In genomic region chr7:2845193-2845592, GRCh38 we compare ENCODE assay signal across 8 cellular contexts. TPM values are rescaled to one million over a fixed set of nuclear protein-coding genes. Genes with fewer than 3 reads are reported as not detected.
A peak's percentile ranks its signal among the peaks of the same experiment; 100 is the strongest.
DNase-seq lines count a peak whose midpoint lies in the region; ATAC-seq and TF ChIP-seq lines count a peak whose summit lies in the region.

No MANE protein-coding gene starts in this region.

- no peak overlapping the region for H2AFZ ChIP-seq in H9 (ENCODE audit: low read length)

- H3K56ac ChIP-seq in H9 (ENCODE audit: insufficient read length, low read depth, low read length), result no peak overlapping the region

- H4K8ac ChIP-seq in H9 (replicated peaks; ENCODE audit: insufficient read length, low read depth, low read length), result no peak overlapping the region

- no peak overlapping the region for H3K9ac ChIP-seq in H9 (ENCODE audit: extremely low read depth, insufficient read length, low read length)

- H3K27me3 Mint-ChIP-seq in CD4-positive, CD25-positive, alpha-beta regulatory T cell, result no peaks in the 10 kb centered on the region
- no peaks in the 10 kb centered on the region for H3K27me3 Mint-ChIP-seq in H9 (ENCODE audit: low read depth)
- H3K27me3 Mint-ChIP-seq in activated naive CD8-positive, alpha-beta T cell, result no peaks in the 10 kb centered on the region
- H3K27me3 Mint-ChIP-seq in naive thymus-derived CD8-positive, alpha-beta T cell, result no peaks in the 10 kb centered on the region

- peak overlapping the region; percentile 88 to 96 (median 92) for H3K4me3 Mint-ChIP-seq in CD4-positive, CD25-positive, alpha-beta regulatory T cell
- peak overlapping the region; percentile 3 to 78; a peak in 3 of 5 replicates for H3K4me3 Mint-ChIP-seq in H9
- H3K4me3 Mint-ChIP-seq in activated naive CD8-positive, alpha-beta T cell, result peak overlapping the region; percentile 86
- H3K4me3 Mint-ChIP-seq in naive thymus-derived CD8-positive, alpha-beta T cell, result peak overlapping the region; percentile 61 to 97 (median 92)

- H3K79me2 ChIP-seq in H9 (ENCODE audit: insufficient read depth, low read length), result peaks cover 25% of the 10 kb centered on the region

- H3K4me1 Mint-ChIP-seq in CD4-positive, CD25-positive, alpha-beta regulatory T cell, result peaks cover 2 to 46% (median 27%) of the 10 kb centered on the region in 4 donors
- H3K4me1 Mint-ChIP-seq in H9, result peaks cover 23% of the 10 kb centered on the region in 2 experiments
- peaks cover 38% of the 10 kb centered on the region for H3K4me1 Mint-ChIP-seq in activated naive CD8-positive, alpha-beta T cell (ENCODE audit: low read depth)
- peaks cover 13 to 39% (median 33%) of the 10 kb centered on the region in 4 donors for H3K4me1 Mint-ChIP-seq in naive thymus-derived CD8-positive, alpha-beta T cell

- H4K91ac ChIP-seq in H9 (ENCODE audit: insufficient read length, low read depth, low read length), result no peak overlapping the region

- no peak overlapping the region for H3K23ac ChIP-seq in H9 (ENCODE audit: insufficient read length, low read depth, low read length)

- no peak overlapping the region for H3K27ac ChIP-seq in CD4-positive, CD25-positive, alpha-beta regulatory T cell (ENCODE audit: insufficient read depth, low read length, poor library complexity, severe bottlenecking)
- H3K27ac ChIP-seq in H9 (ENCODE audit: insufficient read length, low read depth, low read length), result no peak overlapping the region

- no peaks in the 10 kb centered on the region for H3K9me3 ChIP-seq in CD4-positive, CD25-positive, alpha-beta regulatory T cell (ENCODE audit: control insufficient read depth in 2 of 2, low read length in 2 of 2)
- H3K9me3 ChIP-seq in H9 (ENCODE audit: control insufficient read depth, low read depth, low read length), result no peaks in the 10 kb centered on the region

- H3K36me3 ChIP-seq in CD4-positive, CD25-positive, alpha-beta regulatory T cell (ENCODE audit: control insufficient read depth, insufficient read depth, low read length), result peaks cover under 1% of the 10 kb centered on the region

- no peak overlapping the region for H2AK5ac ChIP-seq in H9 (ENCODE audit: insufficient read length, low read length)

- no CpG with 5 or more reads among the region's 10 CpGs for WGBS in H9 (ENCODE audit: extremely low coverage, insufficient read length, low lambda C conversion rate)

- peaks cover 4% of the 10 kb centered on the region for H3K23me2 ChIP-seq in H9 (ENCODE audit: insufficient read length, low read depth, low read length, poor library complexity, severe bottlenecking)

- no peaks in the 10 kb centered on the region for H3K27me3 ChIP-seq in CD4-positive, CD25-positive, alpha-beta regulatory T cell (ENCODE audit: control insufficient read depth, insufficient read depth, low read length)
- no peaks in the 10 kb centered on the region for H3K27me3 ChIP-seq in H9 (ENCODE audit: insufficient read depth, low read length)

- peaks cover 18% of the 10 kb centered on the region for H3K36me3 Mint-ChIP-seq in CD4-positive, CD25-positive, alpha-beta regulatory T cell
- H3K36me3 Mint-ChIP-seq in H9 (ENCODE audit: insufficient read depth in 1 of 3, low read depth in 3 of 3), result peaks cover 11 to 24% (median 24%) of the 10 kb centered on the region in 3 experiments
- peaks cover 4% of the 10 kb centered on the region for H3K36me3 Mint-ChIP-seq in activated naive CD8-positive, alpha-beta T cell
- peaks cover 0 to 5% (median 2%) of the 10 kb centered on the region in 3 donors for H3K36me3 Mint-ChIP-seq in naive thymus-derived CD8-positive, alpha-beta T cell

- peaks cover 17% of the 10 kb centered on the region for H3K4me1 ChIP-seq in CD4-positive, CD25-positive, alpha-beta regulatory T cell (ENCODE audit: control insufficient read depth, insufficient read depth, low read length, poor library complexity, severe bottlenecking)
- peaks cover 2% of the 10 kb centered on the region; the same call in 1 of the 2 replicates for H3K4me1 ChIP-seq in H9 (ENCODE audit: insufficient read depth, low read length)

- H2BK15ac ChIP-seq in H9 (ENCODE audit: low read depth, low read length), result no peak overlapping the region

- peak overlapping the region; percentile 59 for H3K4me2 ChIP-seq in H9 (ENCODE audit: insufficient read depth, insufficient read length, low read length)

- H3K9me3 Mint-ChIP-seq in CD4-positive, CD25-positive, alpha-beta regulatory T cell, result no peaks in the 10 kb centered on the region
- H3K9me3 Mint-ChIP-seq in H9, result no peaks in the 10 kb centered on the region; a peak in 3 of 5 replicates
- no peaks in the 10 kb centered on the region for H3K9me3 Mint-ChIP-seq in activated naive CD8-positive, alpha-beta T cell (ENCODE audit: low read depth)
- H3K9me3 Mint-ChIP-seq in naive thymus-derived CD8-positive, alpha-beta T cell, result no peaks in the 10 kb centered on the region

- POLR2A ChIA-PET in naive thymus-derived CD8-positive, alpha-beta T cell (lab: Charles Lee), result interaction anchor here (0.8 kb wide), 1 partner anchor 15 kb away, joined by 3 read pairs; no protein-coding TSS in a partner anchor

- H3T11ph ChIP-seq in H9 (ENCODE audit: low read length), result no peak overlapping the region

- H2BK120ac ChIP-seq in H9 (ENCODE audit: low read depth, low read length, poor library complexity, severe bottlenecking), result no peak overlapping the region

- no peaks in the 10 kb centered on the region for H4K20me1 ChIP-seq in H9 (ENCODE audit: control insufficient read depth, insufficient read depth, insufficient read length)

- peak overlapping the region; percentile 8 to 27 (median 14) for H3K27ac Mint-ChIP-seq in CD4-positive, CD25-positive, alpha-beta regulatory T cell
- H3K27ac Mint-ChIP-seq in H9, result peak overlapping the region in 2 of 3 experiments; percentile 6 to 32; a peak in 2 of 7 replicates
- no peak overlapping the region for H3K27ac Mint-ChIP-seq in activated naive CD8-positive, alpha-beta T cell
- peak overlapping the region in 4 of 10 donors; percentile 8 to 67 (median 14) for H3K27ac Mint-ChIP-seq in naive thymus-derived CD8-positive, alpha-beta T cell

- no peak for TF ChIP-seq CTCF in H9 (conservative IDR thresholded peaks at IDR 0.05)

- in situ Hi-C loops in G401 (cut with HindIII; ENCODE audit: low sequenced_read_pairs), result no loop called here

- no peak overlapping the region for H3K14ac ChIP-seq in H9 (ENCODE audit: insufficient read depth, low read length)

- no peak for DNase-seq in CD4-positive, CD25-positive, alpha-beta regulatory T cell
- DNase-seq in H9 (no peak), SHP77 (lab: John Stamatoyannopoulos, UW) (no peak), G401 (ENCODE audit: low spot score) (no peak)
- DNase-seq in naive thymus-derived CD8-positive, alpha-beta T cell, result no peak

- peaks cover 8% of the 10 kb centered on the region for H3K79me1 ChIP-seq in H9 (ENCODE audit: insufficient read depth, low read depth, low read length, poor library complexity, severe bottlenecking)

- no peak for ATAC-seq in CD4-positive, CD25-positive, alpha-beta regulatory T cell (ENCODE audit: low read depth in 2 of 2)
- no peak for ATAC-seq in naive thymus-derived CD8-positive, alpha-beta T cell
- no peak for ATAC-seq in HG03159 (IDR thresholded peaks at IDR 0.05; ENCODE audit: unreplicated experiment)
- ATAC-seq in HG03432 (IDR thresholded peaks at IDR 0.05; ENCODE audit: unreplicated experiment), result no peak

- H3K4me3 ChIP-seq in CD4-positive, CD25-positive, alpha-beta regulatory T cell (ENCODE audit: low read depth, low read length), result no peak overlapping the region

- no peak overlapping the region for H3K18ac ChIP-seq in H9 (ENCODE audit: insufficient read length, low read depth, low read length)

- no peak overlapping the region for H2BK5ac ChIP-seq in H9 (ENCODE audit: insufficient read length, low read length)

- no peak overlapping the region for H4K5ac ChIP-seq in H9 (ENCODE audit: insufficient read length, low read depth, low read length)

- no peak overlapping the region for H2BK20ac ChIP-seq in H9 (ENCODE audit: low read depth, low read length, poor library complexity, severe bottlenecking)

- no peak overlapping the region for H3K4ac ChIP-seq in H9 (ENCODE audit: low read depth, low read length)

- H2BK12ac ChIP-seq in H9 (ENCODE audit: insufficient read length, low read depth, low read length), result no peak overlapping the region

RNA-seq across cellular contexts. Expression of gene GNA12, which starts 1.1 kb away (rescaled TPM):
- total RNA-seq in CD4-positive, CD25-positive, alpha-beta regulatory T cell, result 29.1 TPM
- polyA plus RNA-seq in CD4-positive, CD25-positive, alpha-beta regulatory T cell, result 1 to 10 TPM; 5.0 to 9.9 (median 6.9) TPM
- total RNA-seq in H9 (2021), result 60.2 and 63.1 TPM in 2 replicates
- total RNA-seq in naive thymus-derived CD8-positive, alpha-beta T cell, result 10 to 100 TPM; 18.7 to 21.4 TPM
- polyA plus RNA-seq in naive thymus-derived CD8-positive, alpha-beta T cell, result 10 to 100 TPM in 1 of 3 donors, 1 to 10 TPM in 2; 4.6 to 13.7 (median 8.5) TPM
- total RNA-seq in G401 (2014; rRNA removed; shearing (Covaris generic)), result 17.7 and 18.2 TPM in 2 replicates

Comparison
In these comparisons a context has a peak if more than half of its experiments do, and no peak if none do; other contexts are left out.
1. H3K4me3 Mint-ChIP-seq: peak in every context shown above with its lines; median percentile 92 in CD4-positive, CD25-positive, alpha-beta regulatory T cell; 92 in naive thymus-derived CD8-positive, alpha-beta T cell; 86 in activated naive CD8-positive, alpha-beta T cell; 40 in H9.